ENCODE assay signal across 21 cellular contexts in genomic region chr6:22322103-22322882, GRCh38. TPM values are rescaled to one million over a fixed set of nuclear protein-coding genes. Genes with fewer than 3 reads are reported as not detected.
DNase-seq lines count a peak whose midpoint lies in the region; ATAC-seq, FAIRE-seq and TF ChIP-seq lines count a peak whose summit lies in the region.
"Had no signal": no experiment of that assay in that cellular context is flagged by ENCODE, and none has a peak within 500 bp of the region (broad histone marks: within the 10 kb centered on the region; RNA-seq: fewer than 3 reads in every experiment).

No MANE protein-coding gene starts in this region.

- no TSS peak for BruUV-seq in K562 (replicated peaks; lab: Mats Ljungman, UMichigan)

- no peaks in the 10 kb centered on the region for H4K20me1 ChIP-seq in K562 (replicated peaks; ENCODE audit: control insufficient read depth, insufficient read depth, low read length)

- no peak overlapping the region for H3K9ac ChIP-seq in K562 (ENCODE audit: insufficient read depth in 1 of 2, low read depth in 2 of 2, low read length in 2 of 2)
- H3K9ac ChIP-seq in trophoblast cell (ENCODE audit: low read length) = no peak overlapping the region

- no peak overlapping the region for H3K18ac ChIP-seq in trophoblast cell (ENCODE audit: low read length)

- H2AK5ac ChIP-seq in trophoblast cell (ENCODE audit: low read length) = no peak overlapping the region

- H3K23ac ChIP-seq in trophoblast cell (ENCODE audit: low read length) = no peak overlapping the region

- no peak overlapping the region for H4K8ac ChIP-seq in trophoblast cell (ENCODE audit: low read depth, low read length)

- H3K4me1 ChIP-seq in K562 (replicated peaks in 1 of 2; ENCODE audit: control insufficient read depth in 2 of 2, insufficient read depth in 2 of 2, low read length in 2 of 2) = no peaks in the 10 kb centered on the region
- H3K4me1 ChIP-seq in trophoblast cell (ENCODE audit: control insufficient read depth in 1 of 2, insufficient read depth in 2 of 2, low read length in 2 of 2) = peaks cover 7 to 8% of the 10 kb centered on the region in 2 experiments
- H3K4me1 ChIP-seq: right lobe of liver had no signal

- no peak for TF ChIP-seq EP300 in K562 (IDR thresholded peaks at IDR 0.05; ENCODE audit: low read length)

- H2BK5ac ChIP-seq in trophoblast cell (ENCODE audit: low read depth, low read length, poor library complexity) = peak overlapping the region; percentile 64

- no peak overlapping the region for H3K4me3 Mint-ChIP-seq in natural killer cell treated with Interleukin-12 subunit alpha and Interleukin-12 subunit beta and Interleukin-15 and Interleukin-18, amount 100 ng/mL, for 72 hours
- H3K4me3 Mint-ChIP-seq: activated naive CD8-positive, alpha-beta T cell treated with anti-CD3 and anti-CD28 coated beads for 36 hours; H9 had no signal

- whole genome bisulfite sequencing in K562 (ENCODE audit: insufficient coverage, low coverage, missing lambda C conversion rate) = 2% methylated on average over 5 of the region's 5 CpGs
- WGBS in trophoblast cell (ENCODE audit: extremely low coverage, insufficient coverage, insufficient read length) = no CpG with 5 or more reads among the region's 5 CpGs

- H4K12ac ChIP-seq in trophoblast cell (ENCODE audit: low read depth, low read length) = no peak overlapping the region

- H2BK120ac ChIP-seq in trophoblast cell (ENCODE audit: insufficient read depth, low read length, poor library complexity) = peak overlapping the region; percentile 30

- no peaks in the 10 kb centered on the region for H3K27me3 Mint-ChIP-seq in natural killer cell treated with Interleukin-12 subunit alpha and Interleukin-12 subunit beta and Interleukin-15 and Interleukin-18, amount 100 ng/mL, for 72 hours
- H3K27me3 Mint-ChIP-seq: activated naive CD8-positive, alpha-beta T cell treated with anti-CD3 and anti-CD28 coated beads for 36 hours had no signal

- ATAC-seq in GM18868 (IDR thresholded peaks at IDR 0.05; ENCODE audit: unreplicated experiment) (peak; percentile 53), HG02852 (IDR thresholded peaks at IDR 0.05; ENCODE audit: unreplicated experiment) (peak; percentile 62), K562 (no peak)
- ATAC-seq in natural killer cell treated with Interleukin-12 subunit alpha and Interleukin-12 subunit beta and Interleukin-15 and Interleukin-18, amount 100 ng/mL, for 72 hours = no peak
- ATAC-seq: PC-3, right lobe of liver had no signal

- H3K4ac ChIP-seq in trophoblast cell (ENCODE audit: low read depth, low read length) = no peak overlapping the region

- H3K27me3 ChIP-seq in K562 (ENCODE audit: control insufficient read depth in 2 of 2, insufficient read depth in 2 of 2, low read length in 2 of 2) = no peaks in the 10 kb centered on the region
- no peaks in the 10 kb centered on the region for H3K27me3 ChIP-seq in trophoblast cell (ENCODE audit: insufficient read depth, low read length)
- H3K27me3 ChIP-seq: BE2C, neutrophil, right lobe of liver had no signal

- H3K9me3 Mint-ChIP-seq in natural killer cell treated with Interleukin-12 subunit alpha and Interleukin-12 subunit beta and Interleukin-15 and Interleukin-18, amount 100 ng/mL, for 72 hours = peaks cover 3% of the 10 kb centered on the region
- H3K9me3 Mint-ChIP-seq: activated naive CD8-positive, alpha-beta T cell treated with anti-CD3 and anti-CD28 coated beads for 36 hours had no signal

- H3K9me1 ChIP-seq in K562 (ENCODE audit: control insufficient read depth, insufficient read depth, low read length) = no peaks in the 10 kb centered on the region

- peak overlapping the region; percentile 27 for H2BK12ac ChIP-seq in trophoblast cell (ENCODE audit: low read length)

- intact Hi-C loops in K562 (cut with micrococcal nuclease) = no loop called here

- no peak for TF ChIP-seq RAD21 in K562 (CRISPR knock-in tag; conservative IDR thresholded peaks at IDR 0.05 in 1 of 2, IDR thresholded peaks at IDR 0.05 in 1 of 2)

- H2AFZ ChIP-seq in K562 (ENCODE audit: low read depth, low read length) (no peak overlapping the region), trophoblast cell (ENCODE audit: insufficient read depth, low read length, poor library complexity) (no peak overlapping the region)

- H3K36me3 ChIP-seq in K562 (ENCODE audit: control insufficient read depth, insufficient read depth, low read length) (no peaks in the 10 kb centered on the region), trophoblast cell (ENCODE audit: control insufficient read depth in 1 of 2, insufficient read depth in 2 of 2, low read length in 2 of 2) (no peaks in the 10 kb centered on the region)
- H3K36me3 ChIP-seq: BE2C, neutrophil, right lobe of liver had no signal

- no peak for TF ChIP-seq POLR2A in K562 (conservative IDR thresholded peaks at IDR 0.05)

- POLR2A ChIA-PET in K562 (lab: Yijun Ruan, JAX) = no interaction called here

- in situ Hi-C loops in K562 (cut with MboI) = no loop called here

- H3K4me2 ChIP-seq in K562 (ENCODE audit: insufficient read depth, low read length) = no peak overlapping the region
- H3K4me2 ChIP-seq in trophoblast cell (ENCODE audit: low read length) = no peak overlapping the region

- no peak overlapping the region for H4K91ac ChIP-seq in trophoblast cell (ENCODE audit: low read depth, low read length)

- no peaks in the 10 kb centered on the region for H3K36me3 Mint-ChIP-seq in natural killer cell treated with Interleukin-12 subunit alpha and Interleukin-12 subunit beta and Interleukin-15 and Interleukin-18, amount 100 ng/mL, for 72 hours
- H3K36me3 Mint-ChIP-seq: activated naive CD8-positive, alpha-beta T cell treated with anti-CD3 and anti-CD28 coated beads for 36 hours had no signal

- FAIRE-seq in K562 (lab: Jason Lieb, UNC) = no peak

- H3K79me2 ChIP-seq in K562 (ENCODE audit: control insufficient read depth, insufficient read depth, low read length) = no peaks in the 10 kb centered on the region
- no peaks in the 10 kb centered on the region for H3K79me2 ChIP-seq in trophoblast cell (ENCODE audit: control insufficient read depth, insufficient read depth, low read length, poor library complexity)

- H3K27ac ChIP-seq in K562 (ENCODE audit: extremely low read depth, low read depth, low read length) (no peak overlapping the region), trophoblast cell (ENCODE audit: low read depth, low read length) (peak overlapping the region; percentile 59)
- H3K27ac ChIP-seq: neutrophil, right lobe of liver, SK-N-MC had no signal

- no peaks in the 10 kb centered on the region for H3K4me1 Mint-ChIP-seq in natural killer cell treated with Interleukin-12 subunit alpha and Interleukin-12 subunit beta and Interleukin-15 and Interleukin-18, amount 100 ng/mL, for 72 hours (ENCODE audit: low read depth in 2 of 2)
- H3K4me1 Mint-ChIP-seq: activated naive CD8-positive, alpha-beta T cell treated with anti-CD3 and anti-CD28 coated beads for 36 hours; H9 had no signal

- no peak for TF ChIP-seq CTCF in K562 (IDR thresholded peaks at IDR 0.05 in 2 of 3, conservative IDR thresholded peaks at IDR 0.05 in 1 of 3; ENCODE audit: insufficient read depth in 2 of 3, low read depth in 1 of 3, low read length in 3 of 3)

- no peaks in the 10 kb centered on the region; the same call in 1 of the 2 replicates for H3K9me3 ChIP-seq in K562 (replicated peaks; ENCODE audit: control insufficient read depth, insufficient read depth, low read depth, low read length)
- peaks cover 9% of the 10 kb centered on the region for H3K9me3 ChIP-seq in trophoblast cell (ENCODE audit: insufficient read depth, low read depth, low read length)
- H3K9me3 ChIP-seq: BE2C, neutrophil, right lobe of liver had no signal

- peaks cover 9% of the 10 kb centered on the region for H3K79me1 ChIP-seq in trophoblast cell (ENCODE audit: low read length)

- CTCF ChIA-PET in K562 (lab: Yijun Ruan, JAX; ENCODE audit: low intra/inter-chr PET ratio) = no interaction called here

- no peak overlapping the region for H3K14ac ChIP-seq in trophoblast cell (ENCODE audit: low read length)

- H3K4me3 ChIP-seq in K562 (no peak overlapping the region), trophoblast cell (ENCODE audit: low read depth, low read length) (no peak overlapping the region)
- H3K4me3 ChIP-seq: right lobe of liver, SK-N-MC had no signal

- DNase-seq in K562 (ENCODE audit: extremely low read depth in 1 of 4, low spot score in 3 of 4) (no peak), trophoblast cell (no peak), midbrain (lab: John Stamatoyannopoulos, UW) (no peak), NCI-H1417 treated with DMSO at 0.1 percent for 48 hours (lab: John Stamatoyannopoulos, UW) (no peak), cerebellar cortex (ENCODE audit: low spot score) (no peak)
- no peak for DNase-seq in natural killer cell treated with Interleukin-12 subunit alpha and Interleukin-12 subunit beta and Interleukin-15 and Interleukin-18, amount 100 ng/mL, for 72 hours (ENCODE audit: low spot score)
- DNase-seq: activated CD4-positive, alpha-beta T cell treated with anti-CD3 and anti-CD28 coated beads, Interleukin-2, amount 50 U/mL, for 1 hour; activated naive CD8-positive, alpha-beta T cell treated with anti-CD3 and anti-CD28 coated beads for 36 hours; activated T-cell treated with anti-CD3 and anti-CD28 coated beads, Interleukin-2, amount 50 U/mL, for 1 hour; BE2C; caudate nucleus; H9; Karpas-422; PC-3; right lobe of liver; stimulated activated CD4-positive, alpha-beta T cell treated with anti-CD3 and anti-CD28 coated beads, Interleukin-2, amount 100 ng/mL, for 24 hours had no signal

- no peak overlapping the region for H3K27ac Mint-ChIP-seq in natural killer cell treated with Interleukin-12 subunit alpha and Interleukin-12 subunit beta and Interleukin-15 and Interleukin-18, amount 100 ng/mL, for 72 hours
- H3K27ac Mint-ChIP-seq: activated naive CD8-positive, alpha-beta T cell treated with anti-CD3 and anti-CD28 coated beads for 36 hours had no signal

RNA-seq across cellular contexts. Expression of gene PRL, which starts 25.5 kb away (rescaled TPM):
- total RNA-seq in K562 (2011; cell fraction: chromatin; rRNA removed; ENCODE audit: low replicate concordance) = not detected in 2 replicates
- total RNA-seq in K562 (2011; cell fraction: nucleolus; rRNA removed) = not detected in 2 replicates
- total RNA-seq in K562 (2011; cell fraction: nucleoplasm; rRNA removed) = not detected in 2 replicates
- total RNA-seq in K562 (2014; rRNA removed) (not detected in 2 replicates), K562 (2014; rRNA removed; fragmentation: Illumina TruSeq; extraction: Trizol) (not detected in 2 replicates), K562 (2015; rRNA removed; fragmentation: Illumina TruSeq; extraction: Trizol) (not detected in 2 replicates), K562 (2021) (not detected in 2 replicates)
- polyA plus RNA-seq in K562 (2011; rRNA removed) (not detected in 2 replicates), K562 (2014; fragmentation: Illumina TruSeq; extraction: Trizol) (not detected in 2 replicates), K562 (2014; fragmentation: Nextera tagmentation; extraction: Ambion mirVana) (not detected), K562 (2014; rRNA removed) (not detected in 2 replicates)
- not detected in 2 replicates for polyA plus RNA-seq in K562 (2011; cell fraction: cytosol; rRNA removed)
- not detected in 2 replicates for polyA plus RNA-seq in K562 (2011; cell fraction: nucleus; rRNA removed)
- polyA plus RNA-seq in K562 (2012) = not detected in 2 replicates
- polyA minus RNA-seq in K562 (2011; rRNA and poly(A)+ RNA removed) = not detected in 2 replicates
- not detected in 2 replicates for polyA minus RNA-seq in K562 (2011; cell fraction: cytosol; rRNA and poly(A)+ RNA removed)
- not detected in 2 replicates for polyA minus RNA-seq in K562 (2011; cell fraction: nucleus; rRNA and poly(A)+ RNA removed)
- not detected in 2 replicates for polyA plus RNA-seq in trophoblast cell (2013)
- not detected for total RNA-seq in natural killer cell treated with Interleukin-12 subunit alpha and Interleukin-12 subunit beta and Interleukin-15 and Interleukin-18, amount 100 ng/mL, for 72 hours
- total RNA-seq: activated naive CD8-positive, alpha-beta T cell treated with anti-CD3 and anti-CD28 coated beads for 36 hours; H9; lung microvascular endothelial cell; PC-3; right lobe of liver had no signal

Comparison
In these comparisons a context has a peak if more than half of its experiments do, and no peak if none do; other contexts are left out.
1. ATAC-seq: peak in GM18868 (single experiment) and HG02852 (single experiment); none in K562 (single experiment) and natural killer cell treated with Interleukin-12 subunit alpha and Interleukin-12 subunit beta and Interleukin-15 and Interleukin-18, amount 100 ng/mL, for 72 hours (0 of 2).